13 cellular contexts compared by ENCODE assay signal in the genomic region with DNA sequence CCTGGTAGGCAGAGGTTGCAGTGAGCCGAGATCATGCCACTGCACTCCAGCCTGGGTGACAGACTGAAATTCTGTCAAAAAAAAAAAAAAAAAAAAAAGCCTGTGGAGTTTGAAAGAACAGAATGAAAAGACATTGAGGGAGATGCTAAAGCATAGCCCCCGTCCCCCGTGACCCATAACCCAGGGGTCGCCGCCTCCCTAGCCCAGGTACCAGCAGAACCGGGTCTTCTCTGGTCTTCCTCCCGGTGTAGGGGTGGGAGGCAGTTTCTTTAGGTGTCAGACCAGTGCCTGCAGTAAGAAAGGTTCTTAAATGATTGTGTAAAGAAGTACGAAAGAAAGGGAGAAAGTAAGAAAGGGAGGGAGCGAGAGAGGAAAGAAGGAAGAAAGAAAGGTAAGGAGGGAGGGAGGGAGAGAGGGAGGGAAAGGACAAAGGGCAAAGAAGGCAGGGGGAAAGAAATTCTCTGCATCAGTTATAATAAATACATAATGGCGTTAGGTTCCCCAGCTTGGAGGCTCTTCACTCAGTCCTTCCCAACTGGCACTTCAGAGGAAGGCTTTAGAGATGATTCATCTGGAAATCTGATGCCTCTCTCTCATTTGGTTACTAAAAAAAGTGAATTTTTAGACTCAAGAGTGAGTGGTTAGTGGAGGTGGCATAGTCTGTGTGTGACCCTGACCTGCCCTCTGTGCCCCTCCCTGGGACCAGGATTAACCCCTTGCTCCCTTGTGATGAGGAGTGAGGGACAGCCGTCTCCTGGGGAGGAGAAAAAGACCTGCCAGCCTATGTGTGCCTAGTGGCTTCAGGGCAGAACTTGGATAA. TPM values are rescaled to one million over a fixed set of nuclear protein-coding genes. Genes with fewer than 3 reads are reported as not detected.
A peak's percentile ranks its signal among the peaks of the same experiment; 100 is the strongest.
DNase-seq lines count a peak whose midpoint lies in the region; ATAC-seq and TF ChIP-seq lines count a peak whose summit lies in the region.
"Had no signal": no experiment of that assay in that cellular context is flagged by ENCODE, and none has a peak within 500 bp of the region (broad histone marks: within the 10 kb centered on the region; RNA-seq: fewer than 3 reads in every experiment).

No MANE protein-coding gene starts in this region.

- H3K9me3 ChIP-seq in breast epithelium (no peaks in the 10 kb centered on the region), lower lobe of right lung (no peaks in the 10 kb centered on the region)
- H3K9me3 ChIP-seq: esophagus muscularis mucosa had no signal

- no peaks in the 10 kb centered on the region for H3K9me3 Mint-ChIP-seq in MCF 10A (ENCODE audit: unreplicated experiment)
- H3K9me3 Mint-ChIP-seq: type B pancreatic cell had no signal

- H3K27me3 Mint-ChIP-seq in MCF 10A (ENCODE audit: insufficient read depth, unreplicated experiment): no peaks in the 10 kb centered on the region

- CTCF ChIA-PET in MCF 10A (lab: Yijun Ruan, JAX): interaction anchor here (1.0 to 7.4 kb wide), 7 partner anchors 10 to 172 kb away, joined by 3 to 72 read pairs (median 12); a partner anchor contains a TSS

- TSS peak; percentile 10 for BruUV-seq in MCF 10A (replicated peaks; lab: Mats Ljungman, UMichigan)

- intact Hi-C loops in MCF 10A (cut with micrococcal nuclease) (loop anchor here (10.0 kb wide), 1 partner anchor 427 kb away; a partner anchor contains a TSS), breast epithelium (cut with DNase I; ENCODE audit: low total_unique reads) (no loop called here), lower lobe of right lung (cut with DNase I) (no loop called here)

- no peak for TF ChIP-seq POLR2A in breast epithelium (IDR thresholded peaks at IDR 0.05)

- H3K27ac Mint-ChIP-seq in MCF 10A (ENCODE audit: low read depth, unreplicated experiment): peak overlapping the region; percentile 90
- H3K27ac Mint-ChIP-seq: type B pancreatic cell had no signal

- H3K4me1 Mint-ChIP-seq in MCF 10A (ENCODE audit: insufficient read depth, unreplicated experiment): peaks cover 47% of the 10 kb centered on the region

- H3K27me3 ChIP-seq in breast epithelium (no peaks in the 10 kb centered on the region), lower lobe of right lung (ENCODE audit: low read depth) (no peaks in the 10 kb centered on the region)

- DNase-seq in MCF 10A (ENCODE audit: unreplicated experiment) (peak; percentile 88), breast epithelium (ENCODE audit: low spot score in 2 of 2) (no peak), RKO (ENCODE audit: low spot score) (peak; percentile 19), fibroblast of peridontal ligament (ENCODE audit: extremely low read depth) (peak; percentile 81), stromal cell of bone marrow (ENCODE audit: low read depth) (peak; percentile 47), lower lobe of right lung (no peak), NCI-H146 (lab: John Stamatoyannopoulos, UW) (no peak)
- DNase-seq: NCI-H2227 treated with DMSO at 0.1 percent for 48 hours had no signal

- peaks cover 15% of the 10 kb centered on the region for H3K36me3 Mint-ChIP-seq in MCF 10A (ENCODE audit: insufficient read depth, unreplicated experiment)
- H3K36me3 Mint-ChIP-seq: type B pancreatic cell had no signal

- no peak overlapping the region for H3K4me3 ChIP-seq in breast epithelium
- no peak overlapping the region for H3K4me3 ChIP-seq in lower lobe of right lung
- H3K4me3 ChIP-seq: esophagus muscularis mucosa had no signal

- ATAC-seq in lower lobe of right lung (no peak), GM18870 (IDR thresholded peaks at IDR 0.05; ENCODE audit: unreplicated experiment) (no peak)

- peaks cover 0 to 3% of the 10 kb centered on the region in 2 donors for H3K4me1 ChIP-seq in breast epithelium
- peaks cover 19% of the 10 kb centered on the region for H3K4me1 ChIP-seq in lower lobe of right lung

- TF ChIP-seq CTCF in MCF 10A (IDR thresholded peaks at IDR 0.05; ENCODE audit: unreplicated experiment) (no peak), breast epithelium (IDR thresholded peaks at IDR 0.05) (no peak), lower lobe of right lung (IDR thresholded peaks at IDR 0.05) (no peak)

- no peak overlapping the region for H3K4me3 Mint-ChIP-seq in MCF 10A (ENCODE audit: unreplicated experiment)
- H3K4me3 Mint-ChIP-seq: type B pancreatic cell had no signal

- POLR2A ChIA-PET in MCF 10A (lab: Yijun Ruan, JAX): interaction anchor here (0.6 to 12.1 kb wide), 9 partner anchors 8 to 854 kb away, joined by 3 to 271 read pairs (median 3); no protein-coding TSS in a partner anchor

- H3K36me3 ChIP-seq in breast epithelium (no peaks in the 10 kb centered on the region), lower lobe of right lung (no peaks in the 10 kb centered on the region)
- H3K36me3 ChIP-seq: esophagus muscularis mucosa had no signal

- no peak overlapping the region for H3K27ac ChIP-seq in breast epithelium
- no peak overlapping the region for H3K27ac ChIP-seq in lower lobe of right lung
- H3K27ac ChIP-seq: esophagus muscularis mucosa had no signal

RNA-seq across cellular contexts. Expression of a gene that starts 1.1 kb away (rescaled TPM):
- 0.58 and 1.1 TPM in 2 replicates for total RNA-seq in MCF 10A (2022)
- under 1 TPM in 1 of 3 donors, not detected in 2; 0.59 TPM for total RNA-seq in breast epithelium
- not detected for total RNA-seq in lower lobe of right lung
- total RNA-seq: H1 had no signal

RNA-seq across cellular contexts. Expression of a gene that starts 23.4 kb away (rescaled TPM):
- total RNA-seq in MCF 10A (2022) (10.1 and 18.0 TPM in 2 replicates), breast epithelium (10 to 100 TPM in 1 of 3 donors, 1 to 10 TPM in 2; 1.1 to 11.0 (median 3.3) TPM), lower lobe of right lung (6.8 TPM)
- total RNA-seq: H1 had no signal

RNA-seq across cellular contexts. Expression of a gene that starts 32.9 kb away (rescaled TPM):
- total RNA-seq in MCF 10A (2022): not detected in 2 replicates
- total RNA-seq in breast epithelium: 1 to 10 TPM in 1 of 3 donors, not detected in 2; 1.5 TPM
- total RNA-seq in lower lobe of right lung: not detected
- total RNA-seq: esophagus muscularis mucosa, H1, mononuclear cell had no signal

RNA-seq across cellular contexts. Expression of a gene that starts 48.0 kb away (rescaled TPM):
- total RNA-seq in MCF 10A (2022) (not detected in 2 replicates), breast epithelium (100 to 1,000 TPM in 2 of 3 donors, under 1 TPM in 1; 0.16 to 205 (median 123) TPM), lower lobe of right lung (813 TPM)
- total RNA-seq: H1, mononuclear cell had no signal

Comparison
In these comparisons a context has a peak if more than half of its experiments do, and no peak if none do; other contexts are left out.
1. DNase-seq: peak in MCF 10A (single experiment), RKO (single experiment), fibroblast of peridontal ligament (single experiment) and stromal cell of bone marrow (single experiment); none in breast epithelium (0 of 2), lower lobe of right lung (single experiment) and NCI-H146 (single experiment).